In genomic region chr17:9258115-9259020, GRCh38 we compare ENCODE assay signal across 15 cellular contexts.
DNase-seq lines count a peak whose midpoint lies in the region; ATAC-seq and TF ChIP-seq lines count a peak whose summit lies in the region.
"Had no signal": no experiment of that assay in that cellular context is flagged by ENCODE, and none has a peak within 500 bp of the region (broad histone marks: within the 10 kb centered on the region; RNA-seq: fewer than 3 reads in every experiment).

No MANE protein-coding gene starts in this region.

- TF ChIP-seq CTCF in WTC11 (IDR thresholded peaks at IDR 0.05), result no peak

- peaks cover 38% of the 10 kb centered on the region for H3K4me1 Mint-ChIP-seq in WTC11

- H3K9me3 ChIP-seq in HUES48 (ENCODE audit: control insufficient read depth, insufficient read depth, low read length), result no peaks in the 10 kb centered on the region
- H3K9me3 ChIP-seq: pancreas, stomach had no signal

- H3K4me3 Mint-ChIP-seq in WTC11, result no peak overlapping the region
- H3K4me3 Mint-ChIP-seq: B cell; T-helper 1 cell treated with Interleukin-12 subunit alpha and Interleukin-12 subunit beta and Interleukin-4 antibody, amounts not matched to agents 30 μg/mL and 1 μg/mL, for 36 hours had no signal

- ATAC-seq in WTC11 (peak; percentile 59), GM18511 (IDR thresholded peaks at IDR 0.05; ENCODE audit: unreplicated experiment) (no peak), GM21528 (IDR thresholded peaks at IDR 0.05; ENCODE audit: low FRiP score, unreplicated experiment) (no peak), HG02870 (IDR thresholded peaks at IDR 0.05; ENCODE audit: unreplicated experiment) (no peak)
- ATAC-seq: activated CD4-positive, CD25-positive, alpha-beta regulatory T cell treated with anti-CD3 and anti-CD28 coated beads, Interleukin-2, amount 50 U/mL, for 24 hours had no signal

- no peaks in the 10 kb centered on the region for H3K36me3 ChIP-seq in HUES48 (ENCODE audit: control insufficient read depth, insufficient read depth, low read length)
- H3K36me3 ChIP-seq: pancreas, stomach had no signal

- POLR2A ChIA-PET in WTC11 (lab: Charles Lee), result no interaction called here

- DNase-seq in COLO829 (ENCODE audit: low spot score), result peak; percentile 36
- no peak for DNase-seq in WTC11 (ENCODE audit: low spot score)
- DNase-seq in lung microvascular endothelial cell (ENCODE audit: low read depth in 2 of 2), result peak; percentile 27 to 43
- no peak for DNase-seq in NCI-H524 treated with DMSO at 0.1 percent for 48 hours (lab: John Stamatoyannopoulos, UW)
- DNase-seq: NCI-H446, pancreas, small intestine, stomach had no signal

- no peaks in the 10 kb centered on the region for H3K27me3 Mint-ChIP-seq in WTC11 (ENCODE audit: low read depth)
- H3K27me3 Mint-ChIP-seq: B cell had no signal

- H3K27me3 ChIP-seq in HUES48 (ENCODE audit: control insufficient read depth, insufficient read depth, low read length), result no peaks in the 10 kb centered on the region
- H3K27me3 ChIP-seq: pancreas, stomach had no signal

- H3K9ac ChIP-seq in HUES48 (ENCODE audit: low read depth, low read length), result no peak overlapping the region

- H3K27ac ChIP-seq in HUES48 (ENCODE audit: low read depth, low read length), result peak overlapping the region; percentile 48
- H3K27ac ChIP-seq: pancreas had no signal

- CTCF ChIA-PET in WTC11 (lab: Charles Lee), result interaction anchor here (0.8 to 1.0 kb wide), 2 partner anchors 34 to 96 kb away, joined by 3 read pairs; no protein-coding TSS in a partner anchor

- peak overlapping the region; percentile 9; the same call in 1 of the 2 replicates for H3K27ac Mint-ChIP-seq in WTC11
- H3K27ac Mint-ChIP-seq: B cell; T-helper 1 cell treated with Interleukin-12 subunit alpha and Interleukin-12 subunit beta and Interleukin-4 antibody, amounts not matched to agents 30 μg/mL and 1 μg/mL, for 36 hours had no signal

- H3K9me3 Mint-ChIP-seq in WTC11, result no peaks in the 10 kb centered on the region
- H3K9me3 Mint-ChIP-seq: T-helper 1 cell treated with Interleukin-12 subunit alpha and Interleukin-12 subunit beta and Interleukin-4 antibody, amounts not matched to agents 30 μg/mL and 1 μg/mL, for 36 hours had no signal

- H3K4me1 ChIP-seq in HUES48 (ENCODE audit: control insufficient read depth, insufficient read depth, low read length), result peaks cover 23% of the 10 kb centered on the region
- H3K4me1 ChIP-seq: pancreas had no signal

- no peaks in the 10 kb centered on the region for H3K36me3 Mint-ChIP-seq in WTC11

- no peak overlapping the region for H3K4me3 ChIP-seq in HUES48 (ENCODE audit: low read depth, low read length)
- H3K4me3 ChIP-seq: pancreas, stomach had no signal

TF ChIP-seq in WTC11, 78 proteins besides CTCF, POLR2A, EP300 and RAD21:
- TF ChIP-seq ZNF263 (CRISPR knock-in tag; IDR thresholded peaks at IDR 0.05; ENCODE audit: low read depth), result no peak
- no peak for TF ChIP-seq KAT7 (CRISPR knock-in tag; IDR thresholded peaks at IDR 0.05; ENCODE audit: borderline replicate concordance)
- TF ChIP-seq ESRRA (CRISPR knock-in tag; IDR thresholded peaks at IDR 0.05; ENCODE audit: borderline replicate concordance), result no peak
- TF ChIP-seq NR2C2 (CRISPR knock-in tag; IDR thresholded peaks at IDR 0.05), result no peak
- TF ChIP-seq CREB1 (CRISPR knock-in tag; IDR thresholded peaks at IDR 0.05), result no peak

Comparison
In these comparisons a context has a peak if more than half of its experiments do, and no peak if none do; other contexts are left out.
1. DNase-seq: peak in COLO829 (single experiment) and lung microvascular endothelial cell (2 of 2); none in WTC11 (single experiment) and NCI-H524 treated with DMSO at 0.1 percent for 48 hours (single experiment).